Comparison of ENCODE assay signal across 24 cellular contexts in the genomic region with DNA sequence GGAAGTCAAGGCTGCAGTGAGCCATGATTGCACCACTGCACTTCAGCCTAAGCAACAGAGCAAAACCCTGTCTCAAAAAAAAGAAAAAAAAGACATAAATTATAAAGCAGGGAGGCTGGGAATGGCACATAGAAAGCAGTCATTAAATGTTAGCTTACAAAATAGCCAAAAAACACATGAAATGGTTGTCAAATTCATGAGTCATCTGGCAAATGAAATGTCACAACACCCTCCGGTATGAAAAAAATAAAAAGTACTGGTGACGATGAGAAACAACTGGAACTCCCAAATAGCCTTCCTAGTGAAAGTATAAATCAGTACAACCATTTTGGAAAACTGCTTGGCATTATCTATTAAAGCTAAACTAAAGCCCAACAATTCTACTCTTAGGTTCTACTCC. TPM values are rescaled to one million over a fixed set of nuclear protein-coding genes. Genes with fewer than 3 reads are reported as not detected.
DNase-seq lines count a peak whose midpoint lies in the region; ATAC-seq, FAIRE-seq and TF ChIP-seq lines count a peak whose summit lies in the region.
"Had no signal": no experiment of that assay in that cellular context is flagged by ENCODE, and none has a peak within 500 bp of the region (broad histone marks: within the 10 kb centered on the region; RNA-seq: fewer than 3 reads in every experiment).

No MANE protein-coding gene starts in this region.

- H3K36me3 ChIP-seq in mesenchymal stem cell (ENCODE audit: control insufficient read depth in 1 of 2, insufficient read depth in 2 of 2, low read depth in 1 of 2, low read length in 2 of 2) (no peaks in the 10 kb centered on the region), sigmoid colon (no peaks in the 10 kb centered on the region), HepG2 (replicated peaks in 1 of 2; ENCODE audit: control insufficient read depth in 1 of 2, insufficient read depth in 2 of 2, low read length in 2 of 2) (no peaks in the 10 kb centered on the region)
- H3K36me3 ChIP-seq: brain microvascular endothelial cell, heart left ventricle, pancreas, stomach had no signal

- H2AK5ac ChIP-seq in mesenchymal stem cell (ENCODE audit: low read length, severe bottlenecking) = no peak overlapping the region

- DNase-seq in AG10803 (ENCODE audit: low read depth) (peak; percentile 89), HS-5 (ENCODE audit: low read depth) (peak; percentile 31), amniotic epithelial cell (ENCODE audit: low read depth) (peak; percentile 64), mesenchymal stem cell (peak; percentile 24), sigmoid colon (no peak), HepG2 (ENCODE audit: low spot score) (no peak)
- DNase-seq in activated CD8-positive, alpha-beta memory T cell treated with anti-CD3 and anti-CD28 coated beads, Interleukin-2, amount 50 U/mL, for 4 hours = no peak
- DNase-seq: activated naive CD8-positive, alpha-beta T cell treated with anti-CD3 and anti-CD28 coated beads for 36 hours; brain microvascular endothelial cell; naive B cell; NCI-H1092 treated with DMSO at 0.1 percent for 48 hours; NCI-H2171 treated with DMSO at 0.1 percent for 48 hours; NCI-H774; RPMI8226; stimulated activated CD4-positive, alpha-beta T cell treated with anti-CD3 and anti-CD28 coated beads, Interleukin-2, amount 100 ng/mL, for 24 hours; stomach; T-helper 9 cell had no signal

- H2AFZ ChIP-seq in mesenchymal stem cell (ENCODE audit: low read depth, low read length) = no peak overlapping the region
- no peak overlapping the region for H2AFZ ChIP-seq in HepG2 (ENCODE audit: low read length)

- no peaks in the 10 kb centered on the region for H3K79me2 ChIP-seq in HepG2 (ENCODE audit: insufficient read depth, low read length)

- H3K4me2 ChIP-seq in mesenchymal stem cell (ENCODE audit: low read length, poor library complexity, severe bottlenecking) (no peak overlapping the region), HepG2 (ENCODE audit: low read depth, low read length) (no peak overlapping the region)

- no peak overlapping the region for H2BK5ac ChIP-seq in mesenchymal stem cell (ENCODE audit: low read depth, low read length, poor library complexity, severe bottlenecking)

- peak overlapping the region; percentile 48 for H3K9ac ChIP-seq in mesenchymal stem cell (ENCODE audit: low read length)
- H3K9ac ChIP-seq in HepG2 (ENCODE audit: insufficient read depth, low read depth, low read length) = no peak overlapping the region

- ATAC-seq in HG02678 (IDR thresholded peaks at IDR 0.05; ENCODE audit: unreplicated experiment) (no peak), HepG2 (no peak)
- ATAC-seq: heart left ventricle, pancreas, SK-N-SH treated with all-trans-retinoic acid at 6 μM for 48 hours had no signal

- BruUV-seq in HepG2 (replicated peaks; lab: Mats Ljungman, UMichigan) = no TSS peak

- H3K27ac ChIP-seq in mesenchymal stem cell (ENCODE audit: low read length, poor library complexity, severe bottlenecking) (no peak overlapping the region), sigmoid colon (no peak overlapping the region), HepG2 (ENCODE audit: extremely low read length, insufficient read depth, low read length) (no peak overlapping the region)
- H3K27ac ChIP-seq: brain microvascular endothelial cell, heart left ventricle, pancreas, stomach had no signal

- no peak overlapping the region for H3K23ac ChIP-seq in mesenchymal stem cell (ENCODE audit: low read length in 2 of 2)

- WGBS in mesenchymal stem cell = 94% methylated on average over 2 of the region's 2 CpGs
- WGBS in sigmoid colon, 2 donors = 70 to 74% methylated on average over 2 of the region's 2 CpGs
- WGBS in HepG2 (ENCODE audit: low lambda C conversion rate) = 66% methylated on average over 2 of the region's 2 CpGs

- no peak overlapping the region for H2BK120ac ChIP-seq in mesenchymal stem cell (ENCODE audit: low read depth, low read length)

- no peak overlapping the region for H3K14ac ChIP-seq in mesenchymal stem cell (ENCODE audit: low read length in 2 of 2)

- H3K4me3 ChIP-seq in AG10803 (ENCODE audit: low read length) (no peak overlapping the region), mesenchymal stem cell (ENCODE audit: insufficient read depth in 1 of 2, low read depth in 1 of 2, low read length in 2 of 2) (no peak overlapping the region), sigmoid colon (no peak overlapping the region), HepG2 (replicated peaks in 1 of 3; ENCODE audit: insufficient read depth in 1 of 3, low read depth in 2 of 3, low read length in 3 of 3) (no peak overlapping the region)
- H3K4me3 ChIP-seq: heart left ventricle, lung, pancreas, stomach had no signal

- no peak overlapping the region for H4K8ac ChIP-seq in mesenchymal stem cell (ENCODE audit: low read length)

- intact Hi-C loops in sigmoid colon (cut with DNase I) (loop anchor here (5.0 to 10.0 kb wide), 4 partner anchors 287 to 950 kb away; partner anchors contain the start of genes CFAP20, CIAPIN1, COQ9 and SETD6), HepG2 (cut with micrococcal nuclease; ENCODE audit: unreplicated experiment) (loop anchor here (10.0 kb wide), 1 partner anchor 273 kb away; the partner anchor contains the start of genes USB1 and ZNF319)

- no peak overlapping the region for H4K91ac ChIP-seq in mesenchymal stem cell (ENCODE audit: low read length)

- no peak overlapping the region for H2BK15ac ChIP-seq in mesenchymal stem cell (ENCODE audit: low read depth, poor library complexity, severe bottlenecking)

- in situ Hi-C loops in HepG2 (cut with HindIII; ENCODE audit: extremely low pct_ligation_motif_present, low pct_unique_long_range_greater_than_20kb) = no loop called here

- H3K4me1 ChIP-seq in mesenchymal stem cell (ENCODE audit: control insufficient read depth, insufficient read depth, low read depth, low read length) = peaks cover 13% of the 10 kb centered on the region
- peaks cover 0 to 20% (median 15%) of the 10 kb centered on the region in 4 donors for H3K4me1 ChIP-seq in sigmoid colon
- H3K4me1 ChIP-seq in HepG2 (ENCODE audit: insufficient read depth, low read length) = peaks cover 31% of the 10 kb centered on the region

- H3K4ac ChIP-seq in mesenchymal stem cell (ENCODE audit: low read depth in 1 of 2, low read length in 2 of 2) = no peak overlapping the region

- TF ChIP-seq EP300 in sigmoid colon (IDR thresholded peaks at IDR 0.05) = no peak
- no peak for TF ChIP-seq EP300 in HepG2 (IDR thresholded peaks at IDR 0.05; ENCODE audit: low read depth in 2 of 2, low read length in 2 of 2)
- no peak for TF ChIP-seq EP300 in HepG2 (CRISPR knock-in tag; IDR thresholded peaks at IDR 0.05; ENCODE audit: borderline replicate concordance)

- H3K18ac ChIP-seq in mesenchymal stem cell (ENCODE audit: low read depth in 1 of 2, low read length in 2 of 2) = no peak overlapping the region

- H3K79me1 ChIP-seq in mesenchymal stem cell (replicated peaks; ENCODE audit: low read length, poor library complexity, severe bottlenecking) = peaks cover 7% of the 10 kb centered on the region

- TF ChIP-seq RAD21 in HepG2 (CRISPR knock-in tag; IDR thresholded peaks at IDR 0.05) = no peak

- peaks cover 6% of the 10 kb centered on the region for H3K9me3 ChIP-seq in mesenchymal stem cell (ENCODE audit: control insufficient read depth, low read length)
- no peaks in the 10 kb centered on the region for H3K9me3 ChIP-seq in sigmoid colon
- H3K9me3 ChIP-seq in HepG2 (ENCODE audit: low read length) = no peaks in the 10 kb centered on the region
- H3K9me3 ChIP-seq: pancreas, stomach had no signal

- TF ChIP-seq POLR2A in sigmoid colon (IDR thresholded peaks at IDR 0.05) (no peak), HepG2 (IDR thresholded peaks at IDR 0.05; ENCODE audit: insufficient read depth in 1 of 2, low read depth in 2 of 2, low read length in 2 of 2) (no peak)

- no peaks in the 10 kb centered on the region for H4K20me1 ChIP-seq in HepG2 (ENCODE audit: insufficient read depth, low read length)

- CTCF ChIA-PET in HepG2 (lab: Yijun Ruan, JAX; ENCODE audit: low intra/inter-chr PET ratio, low total read pairs) = no interaction called here

- H2BK12ac ChIP-seq in mesenchymal stem cell (ENCODE audit: low read length in 2 of 2) = no peak overlapping the region

- TF ChIP-seq CTCF in AG10803 (conservative IDR thresholded peaks at IDR 0.05; ENCODE audit: low read length) (no peak), sigmoid colon (IDR thresholded peaks at IDR 0.05) (no peak), HepG2 (CRISPR knock-in tag; IDR thresholded peaks at IDR 0.05) (no peak)

- peaks cover 3 to 6% of the 10 kb centered on the region in 2 experiments for H3K27me3 ChIP-seq in mesenchymal stem cell (ENCODE audit: control insufficient read depth in 1 of 2, insufficient read depth in 1 of 2, low read length in 2 of 2)
- H3K27me3 ChIP-seq in sigmoid colon = no peaks in the 10 kb centered on the region
- no peaks in the 10 kb centered on the region; a peak in 1 of 5 replicates for H3K27me3 ChIP-seq in HepG2 (ENCODE audit: control insufficient read depth in 1 of 2, insufficient read depth in 2 of 2, low read length in 2 of 2)
- H3K27me3 ChIP-seq: brain microvascular endothelial cell, heart left ventricle, pancreas, stomach had no signal

- POLR2A ChIA-PET in HepG2 (lab: Yijun Ruan, JAX) = interaction anchor here (2.4 kb wide), 1 partner anchor 28 kb away, joined by 8 read pairs; no protein-coding TSS in a partner anchor

- FAIRE-seq in HepG2 (lab: Jason Lieb, UNC) = no peak
- FAIRE-seq: islet of Langerhans, pancreas had no signal

RNA-seq across cellular contexts. Expression of gene KATNB1, which starts 3.6 kb away (rescaled TPM):
- polyA plus RNA-seq in mesenchymal stem cell (2013, experiment 1 of 2) = 9.7 TPM
- 9.8 TPM for polyA plus RNA-seq in mesenchymal stem cell (2013, experiment 2 of 2)
- total RNA-seq in sigmoid colon (10 to 100 TPM in 2 of 4 donors, 1 to 10 TPM in 2; 4.3 to 15.0 (median 10.1) TPM), HepG2 (2016; rRNA removed; fragmentation: Illumina TruSeq; extraction: Trizol) (25.2 and 31.5 TPM in 2 replicates)
- polyA plus RNA-seq in sigmoid colon (10 to 100 TPM in 2 of 3 donors, 1 to 10 TPM in 1; 8.6 to 18.6 (median 10.8) TPM), HepG2 (2011; rRNA removed) (39.8 and 43.5 TPM in 2 replicates)
- 14.2 and 18.3 TPM in 2 replicates for total RNA-seq in HepG2 (2016; cell fraction: cytosol; rRNA removed; fragmentation: Illumina TruSeq; extraction: Trizol; ENCODE audit: low read depth)
- 21.2 and 33.1 TPM in 2 replicates for total RNA-seq in HepG2 (2016; cell fraction: insoluble cytoplasmic fraction; rRNA removed; fragmentation: Illumina TruSeq; extraction: Trizol)
- total RNA-seq in HepG2 (2016; cell fraction: membrane; rRNA removed; fragmentation: Illumina TruSeq; extraction: Trizol) = 34.3 and 42.2 TPM in 2 replicates
- total RNA-seq in HepG2 (2016; cell fraction: nucleus; rRNA removed; fragmentation: Illumina TruSeq; extraction: Trizol) = 21.9 and 25.7 TPM in 2 replicates
- 17.4 and 27.7 TPM in 2 replicates for polyA plus RNA-seq in HepG2 (2011; cell fraction: cytosol; rRNA removed)
- polyA plus RNA-seq in HepG2 (2011; cell fraction: nucleus; rRNA removed) = 122 and 146 TPM in 2 replicates
- polyA plus RNA-seq in HepG2 (2012) = 16.2 and 20.9 TPM in 2 replicates
- polyA plus RNA-seq in HepG2 (2016; cell fraction: cytosol; fragmentation: Illumina TruSeq; extraction: Trizol; ENCODE audit: low read depth) = 15.0 and 20.0 TPM in 2 replicates
- 22.6 and 30.3 TPM in 2 replicates for polyA plus RNA-seq in HepG2 (2016; cell fraction: insoluble cytoplasmic fraction; fragmentation: Illumina TruSeq; extraction: Trizol; ENCODE audit: low read depth)
- polyA plus RNA-seq in HepG2 (2016; cell fraction: membrane; fragmentation: Illumina TruSeq; extraction: Trizol; ENCODE audit: low read depth) = 30.4 and 34.5 TPM in 2 replicates
- polyA plus RNA-seq in HepG2 (2016; cell fraction: nucleus; fragmentation: Illumina TruSeq; extraction: Trizol; ENCODE audit: insufficient read depth, low read depth) = 49.3 and 53.8 TPM in 2 replicates
- 29.8 and 60.0 TPM in 2 replicates for polyA minus RNA-seq in HepG2 (2011; rRNA and poly(A)+ RNA removed; ENCODE audit: low replicate concordance)
- 13.6 and 19.1 TPM in 2 replicates for polyA minus RNA-seq in HepG2 (2011; cell fraction: cytosol; rRNA and poly(A)+ RNA removed)
- 27.9 and 30.3 TPM in 2 replicates for polyA minus RNA-seq in HepG2 (2011; cell fraction: nucleus; rRNA and poly(A)+ RNA removed)

RNA-seq across cellular contexts. Expression of gene DRC7, which starts 37.4 kb away (rescaled TPM):
- not detected for polyA plus RNA-seq in mesenchymal stem cell (2013, experiment 1 of 2)
- not detected for polyA plus RNA-seq in mesenchymal stem cell (2013, experiment 2 of 2)
- total RNA-seq in sigmoid colon (not detected), HepG2 (2016; rRNA removed; fragmentation: Illumina TruSeq; extraction: Trizol) (2.7 and 3.4 TPM in 2 replicates)
- polyA plus RNA-seq in sigmoid colon (not detected), HepG2 (2011; rRNA removed) (3.4 and 3.5 TPM in 2 replicates)
- total RNA-seq in HepG2 (2016; cell fraction: cytosol; rRNA removed; fragmentation: Illumina TruSeq; extraction: Trizol; ENCODE audit: low read depth) = 0.26 and 1.5 TPM in 2 replicates
- 2.4 and 2.5 TPM in 2 replicates for total RNA-seq in HepG2 (2016; cell fraction: insoluble cytoplasmic fraction; rRNA removed; fragmentation: Illumina TruSeq; extraction: Trizol)
- total RNA-seq in HepG2 (2016; cell fraction: membrane; rRNA removed; fragmentation: Illumina TruSeq; extraction: Trizol) = 1.4 and 2.1 TPM in 2 replicates
- 0.59 and 1.6 TPM in 2 replicates for total RNA-seq in HepG2 (2016; cell fraction: nucleus; rRNA removed; fragmentation: Illumina TruSeq; extraction: Trizol)
- polyA plus RNA-seq in HepG2 (2011; cell fraction: cytosol; rRNA removed) = 2.7 and 3.1 TPM in 2 replicates
- polyA plus RNA-seq in HepG2 (2011; cell fraction: nucleus; rRNA removed) = 3.4 TPM in 2 replicates
- 4.1 and 4.4 TPM in 2 replicates for polyA plus RNA-seq in HepG2 (2012)
- polyA plus RNA-seq in HepG2 (2016; cell fraction: cytosol; fragmentation: Illumina TruSeq; extraction: Trizol; ENCODE audit: low read depth) = 0.70 and 1.3 TPM in 2 replicates
- 2.0 and 2.4 TPM in 2 replicates for polyA plus RNA-seq in HepG2 (2016; cell fraction: insoluble cytoplasmic fraction; fragmentation: Illumina TruSeq; extraction: Trizol; ENCODE audit: low read depth)
- 1.0 and 1.1 TPM in 2 replicates for polyA plus RNA-seq in HepG2 (2016; cell fraction: membrane; fragmentation: Illumina TruSeq; extraction: Trizol; ENCODE audit: low read depth)
- polyA plus RNA-seq in HepG2 (2016; cell fraction: nucleus; fragmentation: Illumina TruSeq; extraction: Trizol; ENCODE audit: insufficient read depth, low read depth) = 1.6 and 1.8 TPM in 2 replicates
- polyA minus RNA-seq in HepG2 (2011; rRNA and poly(A)+ RNA removed; ENCODE audit: low replicate concordance) = 1.2 TPM in 1 of 2 replicates, not detected in the other
- 0.99 and 1.1 TPM in 2 replicates for polyA minus RNA-seq in HepG2 (2011; cell fraction: cytosol; rRNA and poly(A)+ RNA removed)
- polyA minus RNA-seq in HepG2 (2011; cell fraction: nucleus; rRNA and poly(A)+ RNA removed) = 1.3 and 2.5 TPM in 2 replicates
- total RNA-seq: activated naive CD8-positive, alpha-beta T cell treated with anti-CD3 and anti-CD28 coated beads for 36 hours; epithelial cell of proximal tubule; stomach had no signal
- polyA plus RNA-seq: heart left ventricle, stomach had no signal

Comparison
In these comparisons a context has a peak if more than half of its experiments do, and no peak if none do; other contexts are left out.
1. DNase-seq: peak in AG10803 (single experiment), HS-5 (single experiment), amniotic epithelial cell (single experiment) and mesenchymal stem cell (single experiment); none in sigmoid colon (single experiment), activated CD8-positive, alpha-beta memory T cell treated with anti-CD3 and anti-CD28 coated beads, Interleukin-2, amount 50 U/mL, for 4 hours (single experiment) and HepG2 (single experiment).